10 cellular contexts compared by ENCODE assay signal in the genomic region with DNA sequence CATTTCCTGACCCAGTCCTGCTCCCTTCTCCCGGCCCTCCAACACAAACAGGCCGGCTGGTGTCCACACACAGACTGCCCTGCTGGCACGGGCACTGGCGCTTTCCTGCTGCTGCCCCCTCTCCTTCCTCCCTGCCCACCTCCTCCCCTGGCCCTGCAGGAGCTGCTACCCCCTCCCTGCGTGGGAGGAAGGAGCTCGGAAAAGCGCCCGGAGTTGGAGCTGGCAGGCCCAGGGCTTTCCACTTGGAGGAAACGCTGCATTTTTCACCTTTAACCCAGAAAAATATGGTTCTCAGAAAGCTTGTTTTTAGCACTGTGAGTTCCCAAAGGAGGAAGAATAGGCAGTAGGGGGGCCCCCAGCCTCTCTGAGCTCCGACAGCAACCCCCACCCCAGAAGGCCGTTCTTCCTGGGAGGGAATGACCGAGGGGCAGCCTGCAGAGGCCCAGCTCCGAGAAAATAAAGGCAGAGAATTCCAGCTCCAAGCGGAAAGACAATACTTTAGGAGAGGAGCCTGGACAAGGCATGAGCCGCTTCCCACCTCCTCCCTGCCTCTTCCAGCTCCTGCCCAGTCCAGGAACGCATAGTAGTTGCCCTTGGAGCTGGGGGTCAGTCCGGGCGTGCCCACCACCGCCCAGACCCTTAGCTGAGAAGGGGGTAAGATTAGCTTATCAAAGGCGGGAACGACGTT.
DNase-seq lines count a peak whose midpoint lies in the region; ATAC-seq, FAIRE-seq and TF ChIP-seq lines count a peak whose summit lies in the region.
"Had no signal": no experiment of that assay in that cellular context is flagged by ENCODE, and none has a peak within 500 bp of the region (broad histone marks: within the 10 kb centered on the region; RNA-seq: fewer than 3 reads in every experiment).

No MANE protein-coding gene starts in this region.

- POLR2A ChIA-PET in MCF 10A (lab: Yijun Ruan, JAX): interaction anchor here (1.2 to 2.2 kb wide), 4 partner anchors 13 to 90 kb away, joined by 3 to 13 read pairs (median 4); no protein-coding TSS in a partner anchor

- BruUV-seq in MCF 10A (replicated peaks; lab: Mats Ljungman, UMichigan) (no TSS peak), Calu3 (replicated peaks; lab: Mats Ljungman, UMichigan) (no TSS peak)

- H3K4me3 ChIP-seq in BLaER1 treated with 17β-estradiol and CSF1 and Interleukin-3, amounts not matched to agents 10 nM and 100 nM: no peak overlapping the region
- H3K4me3 ChIP-seq in iPS-20b (ENCODE audit: low read length) (no peak overlapping the region), small intestine (ENCODE audit: low read depth in 1 of 2, low read length in 2 of 2) (no peak overlapping the region), HAP-1 (no peak overlapping the region)

- H3K9ac ChIP-seq in BLaER1 treated with 17β-estradiol and CSF1 and Interleukin-3, amounts not matched to agents 10 nM and 100 nM: no peak overlapping the region
- H3K9ac ChIP-seq in iPS-20b (ENCODE audit: low read depth, low read length): 0 out of 2 replicates have a peak overlapping the region, but pooled peaks have one; percentile 21

- CTCF ChIA-PET in MCF 10A (lab: Yijun Ruan, JAX) (interaction anchor here (0.5 to 3.1 kb wide), 10 partner anchors 18 to 549 kb away, joined by 3 to 16 read pairs (median 3); no protein-coding TSS in a partner anchor), Calu3 (lab: Charles Lee) (interaction anchor here (0.6 kb wide), 1 partner anchor 244 kb away, joined by 4 read pairs; no protein-coding TSS in a partner anchor)

- peak overlapping the region in 7 of 11 experiments; percentile 9 to 91 (median 79); a peak in 12 of 22 replicates for H3K4me2 ChIP-seq in BLaER1 treated with 17β-estradiol and CSF1 and Interleukin-3, amounts not matched to agents 10 nM and 100 nM

- peaks cover 0 to 31% (median 13%) of the 10 kb centered on the region in 10 experiments; a peak in 15 of 20 replicates for H3K4me1 ChIP-seq in BLaER1 treated with 17β-estradiol and CSF1 and Interleukin-3, amounts not matched to agents 10 nM and 100 nM
- H3K4me1 ChIP-seq in iPS-20b (ENCODE audit: insufficient read depth, low read length) (no peaks in the 10 kb centered on the region; the same call in 1 of the 2 replicates), small intestine (ENCODE audit: control insufficient read depth in 2 of 2, insufficient read depth in 1 of 2, low read depth in 1 of 2, low read length in 1 of 2) (peaks cover 0 to 5% of the 10 kb centered on the region in 2 donors), HAP-1 (no peaks in the 10 kb centered on the region)

- H3K36me3 Mint-ChIP-seq in MCF 10A (ENCODE audit: insufficient read depth, unreplicated experiment) (no peaks in the 10 kb centered on the region), Calu3 (ENCODE audit: insufficient read depth, unreplicated experiment) (no peaks in the 10 kb centered on the region)

- no peaks in the 10 kb centered on the region for H3K36me3 ChIP-seq in BLaER1 treated with 17β-estradiol and CSF1 and Interleukin-3, amounts not matched to agents 10 nM and 100 nM
- H3K36me3 ChIP-seq in iPS-20b (ENCODE audit: insufficient read depth, low read depth, low read length) (no peaks in the 10 kb centered on the region), small intestine (ENCODE audit: control insufficient read depth in 2 of 2, insufficient read depth in 2 of 2, low read length in 2 of 2) (no peaks in the 10 kb centered on the region), HAP-1 (replicated peaks) (no peaks in the 10 kb centered on the region)

- FAIRE-seq in small intestine (lab: Jason Lieb, UNC): no peak

- intact Hi-C loops in MCF 10A (cut with micrococcal nuclease): no loop called here
- intact Hi-C loops in Calu3 (cut with micrococcal nuclease; ENCODE audit: unreplicated experiment): no loop called here

- H3K27me3 ChIP-seq in BLaER1 treated with 17β-estradiol and CSF1 and Interleukin-3, amounts not matched to agents 10 nM and 100 nM: peaks cover 0 to 99% (median 0%) of the 10 kb centered on the region in 11 experiments; a peak in 9 of 22 replicates
- no peaks in the 10 kb centered on the region for H3K27me3 ChIP-seq in iPS-20b (ENCODE audit: insufficient read depth, low read length)
- no peaks in the 10 kb centered on the region for H3K27me3 ChIP-seq in small intestine (ENCODE audit: control insufficient read depth in 2 of 2, insufficient read depth in 2 of 2, low read length in 2 of 2)
- H3K27me3 ChIP-seq in HAP-1 (ENCODE audit: low read depth): no peaks in the 10 kb centered on the region

- no peak overlapping the region for H3K27ac ChIP-seq in BLaER1 treated with 17β-estradiol and CSF1 and Interleukin-3, amounts not matched to agents 10 nM and 100 nM
- H3K27ac ChIP-seq in iPS-20b (ENCODE audit: low read length) (no peak overlapping the region), small intestine (ENCODE audit: low read depth in 1 of 2, low read length in 1 of 2) (peak overlapping the region in 1 of 2 donors; percentile 82)
- H3K27ac ChIP-seq: C4-2B had no signal

- H3K4me1 Mint-ChIP-seq in MCF 10A (ENCODE audit: insufficient read depth, unreplicated experiment) (peaks cover 21% of the 10 kb centered on the region), Calu3 (ENCODE audit: low read depth, unreplicated experiment) (no peaks in the 10 kb centered on the region)

- H3K27ac Mint-ChIP-seq in MCF 10A (ENCODE audit: low read depth, unreplicated experiment): no peak overlapping the region
- H3K27ac Mint-ChIP-seq in Calu3 (ENCODE audit: unreplicated experiment): no peak overlapping the region

- no peak overlapping the region for H3K4me3 Mint-ChIP-seq in MCF 10A (ENCODE audit: unreplicated experiment)
- no peak overlapping the region for H3K4me3 Mint-ChIP-seq in Calu3 (ENCODE audit: low read depth, unreplicated experiment)

- peaks cover 0 to 79% (median 0%) of the 10 kb centered on the region in 11 experiments; a peak in 6 of 22 replicates for H4K20me1 ChIP-seq in BLaER1 treated with 17β-estradiol and CSF1 and Interleukin-3, amounts not matched to agents 10 nM and 100 nM

- WGBS in small intestine, 3 donors: 45 to 55% (median 53%) methylated on average over 22 of the region's 22 CpGs

- H3K27me3 Mint-ChIP-seq in MCF 10A (ENCODE audit: insufficient read depth, unreplicated experiment): no peaks in the 10 kb centered on the region
- H3K27me3 Mint-ChIP-seq in Calu3 (ENCODE audit: unreplicated experiment): no peaks in the 10 kb centered on the region

- in situ Hi-C loops in HAP-1 (cut with MboI; ENCODE audit: low sequenced_read_pairs): no loop called here

- no peaks in the 10 kb centered on the region; a peak in 2 of 22 replicates for H3K9me3 ChIP-seq in BLaER1 treated with 17β-estradiol and CSF1 and Interleukin-3, amounts not matched to agents 10 nM and 100 nM (replicated peaks in 1 of 11)
- no peaks in the 10 kb centered on the region for H3K9me3 ChIP-seq in iPS-20b (ENCODE audit: insufficient read depth, low read depth, low read length)
- H3K9me3 ChIP-seq in small intestine (ENCODE audit: control insufficient read depth, low read depth): no peaks in the 10 kb centered on the region
- no peaks in the 10 kb centered on the region for H3K9me3 ChIP-seq in HAP-1

- DNase-seq in MCF 10A (ENCODE audit: unreplicated experiment) (peak; percentile 29), putamen (ENCODE audit: low spot score) (peak; percentile 77), small intestine (no peak), HAP-1 (ENCODE audit: low spot score in 2 of 2) (no peak), Calu3 (no peak)
- DNase-seq: NCI-H2029 treated with DMSO at 0.1 percent for 48 hours had no signal

- no peak for ATAC-seq in HG03039 (IDR thresholded peaks at IDR 0.05; ENCODE audit: unreplicated experiment)

- TF ChIP-seq CTCF in MCF 10A (IDR thresholded peaks at IDR 0.05; ENCODE audit: unreplicated experiment): no peak
- no peak for TF ChIP-seq CTCF in Calu3 (IDR thresholded peaks at IDR 0.05; ENCODE audit: unreplicated experiment)

- H3K9me3 Mint-ChIP-seq in MCF 10A (ENCODE audit: unreplicated experiment): no peaks in the 10 kb centered on the region
- no peaks in the 10 kb centered on the region for H3K9me3 Mint-ChIP-seq in Calu3 (ENCODE audit: low read depth, unreplicated experiment)

Comparison
In these comparisons a context has a peak if more than half of its experiments do, and no peak if none do; other contexts are left out.
1. DNase-seq: peak in MCF 10A (single experiment) and putamen (single experiment); none in small intestine (single experiment), HAP-1 (0 of 2) and Calu3 (single experiment).